ENCODE assay signal across 8 cellular contexts in the genomic region with DNA sequence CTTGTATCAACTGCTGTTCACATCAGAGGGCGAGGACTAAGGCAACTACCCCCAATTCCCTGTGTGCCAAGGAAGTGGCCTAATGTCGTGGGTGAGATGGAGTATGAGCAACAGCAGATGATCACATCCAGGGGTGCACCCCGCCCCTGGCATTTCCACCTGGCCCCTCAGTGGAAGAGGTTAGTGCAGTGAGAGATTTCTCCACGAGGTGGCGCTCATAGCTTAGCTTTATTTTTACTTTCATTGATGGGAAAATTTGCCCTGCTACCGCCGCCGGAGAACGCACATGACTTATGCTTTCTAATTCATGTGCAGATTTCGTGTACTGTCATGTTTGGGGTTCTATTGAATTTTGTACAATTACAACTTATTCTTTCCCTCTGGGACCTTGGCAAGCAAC.
A peak's percentile ranks its signal among the peaks of the same experiment; 100 is the strongest.
DNase-seq lines count a peak whose midpoint lies in the region; ATAC-seq lines count a peak whose summit lies in the region.

No MANE protein-coding gene starts in this region.

- H3K9me3 ChIP-seq in trophoblast cell (ENCODE audit: insufficient read depth, low read depth, low read length): no peaks in the 10 kb centered on the region

- peak; percentile 65 for ATAC-seq in GM18858 (IDR thresholded peaks at IDR 0.05; ENCODE audit: unreplicated experiment)
- peak; percentile 69 for ATAC-seq in HG03439 (IDR thresholded peaks at IDR 0.05; ENCODE audit: unreplicated experiment)

- DNase-seq in AG08396 (ENCODE audit: low spot score): peak; percentile 4
- peak; percentile 47 for DNase-seq in NCI-H460 (ENCODE audit: extremely low read depth, low read depth)
- peak; percentile 5 to 54 (median 9) for DNase-seq in activated CD8-positive, alpha-beta memory T cell treated with anti-CD3 and anti-CD28 coated beads for 48 hours (ENCODE audit: low read depth in 2 of 3, low spot score in 2 of 3)
- DNase-seq in foreskin melanocyte: peak; percentile 32
- DNase-seq in trophoblast cell: peak; percentile 27 to 74
- no peak for DNase-seq in cerebellar nuclear complex (lab: John Stamatoyannopoulos, UW)

- H3K4me1 ChIP-seq in trophoblast cell (ENCODE audit: control insufficient read depth in 1 of 2, insufficient read depth in 2 of 2, low read length in 2 of 2): no peaks in the 10 kb centered on the region

- H2AFZ ChIP-seq in trophoblast cell (ENCODE audit: insufficient read depth, low read length, poor library complexity): no peak overlapping the region

- H3K23ac ChIP-seq in trophoblast cell (ENCODE audit: low read length): no peak overlapping the region

- H3K18ac ChIP-seq in trophoblast cell (ENCODE audit: low read length): no peak overlapping the region

- no peaks in the 10 kb centered on the region for H3K79me2 ChIP-seq in trophoblast cell (ENCODE audit: control insufficient read depth, insufficient read depth, low read length, poor library complexity)

- no peak overlapping the region for H2BK120ac ChIP-seq in trophoblast cell (ENCODE audit: insufficient read depth, low read length, poor library complexity)

- no peaks in the 10 kb centered on the region for H3K27me3 ChIP-seq in trophoblast cell (ENCODE audit: insufficient read depth, low read length)

- no peak overlapping the region for H2BK12ac ChIP-seq in trophoblast cell (ENCODE audit: low read length)

- peak overlapping the region; percentile 31 for H3K4me2 ChIP-seq in trophoblast cell (ENCODE audit: low read length)

- H2AK5ac ChIP-seq in trophoblast cell (ENCODE audit: low read length): no peak overlapping the region

- no peak overlapping the region for H3K4ac ChIP-seq in trophoblast cell (ENCODE audit: low read depth, low read length)

- no CpG with 5 or more reads among the region's 10 CpGs for WGBS in trophoblast cell (ENCODE audit: extremely low coverage, insufficient coverage, insufficient read length)

- no peak overlapping the region for H4K12ac ChIP-seq in trophoblast cell (ENCODE audit: low read depth, low read length)

- no peaks in the 10 kb centered on the region for H3K79me1 ChIP-seq in trophoblast cell (ENCODE audit: low read length)

- H3K9ac ChIP-seq in trophoblast cell (ENCODE audit: low read length): no peak overlapping the region

- H3K27ac ChIP-seq in trophoblast cell (ENCODE audit: low read depth, low read length): no peak overlapping the region

- no peak overlapping the region for H3K4me3 ChIP-seq in trophoblast cell (ENCODE audit: low read depth, low read length)

- H2BK5ac ChIP-seq in trophoblast cell (ENCODE audit: low read depth, low read length, poor library complexity): no peak overlapping the region

- no peak overlapping the region for H4K8ac ChIP-seq in trophoblast cell (ENCODE audit: low read depth, low read length)

- H4K91ac ChIP-seq in trophoblast cell (ENCODE audit: low read depth, low read length): no peak overlapping the region

- no peaks in the 10 kb centered on the region for H3K36me3 ChIP-seq in trophoblast cell (ENCODE audit: control insufficient read depth in 1 of 2, insufficient read depth in 2 of 2, low read length in 2 of 2)

- no peak overlapping the region for H3K14ac ChIP-seq in trophoblast cell (ENCODE audit: low read length)

Comparison
In these comparisons a context has a peak if more than half of its experiments do, and no peak if none do; other contexts are left out.
1. DNase-seq: peak in AG08396 (single experiment), NCI-H460 (single experiment), activated CD8-positive, alpha-beta memory T cell treated with anti-CD3 and anti-CD28 coated beads for 48 hours (3 of 3), foreskin melanocyte (single experiment) and trophoblast cell (2 of 2); none in cerebellar nuclear complex (0 of 2).